Comparison of ENCODE assay signal across 8 cellular contexts in genomic region chr12:124767075-124767821, GRCh38.
DNase-seq lines count a peak whose midpoint lies in the region; ATAC-seq and TF ChIP-seq lines count a peak whose summit lies in the region.

No MANE protein-coding gene starts in this region.

- H3K4me3 ChIP-seq in lower leg skin (ENCODE audit: low read depth, poor library complexity, severe bottlenecking): no peak overlapping the region

- peak; percentile 46 for DNase-seq in A172 (ENCODE audit: low spot score)
- peak; percentile 85 for DNase-seq in NCI-H2227 (lab: John Stamatoyannopoulos, UW; ENCODE audit: unreplicated experiment)
- DNase-seq in activated CD4-positive, alpha-beta T cell treated with anti-CD3 and anti-CD28 coated beads for 24 hours (ENCODE audit: low read depth in 2 of 2): peak; percentile 76 to 80
- DNase-seq in cerebellum (ENCODE audit: low spot score): peak; percentile 84
- peak; percentile 69 to 96 for DNase-seq in lower leg skin (ENCODE audit: low spot score in 2 of 2)
- DNase-seq in stimulated activated CD4-positive, alpha-beta T cell treated with anti-CD3 and anti-CD28 coated beads, TNF-alpha, amount 100 ng/mL, for 48 hours (ENCODE audit: low read depth in 3 of 3): peak; percentile 63 to 77 (median 70)

- no peak for TF ChIP-seq POLR2A in lower leg skin (IDR thresholded peaks at IDR 0.05)

- ATAC-seq in GM18498 (IDR thresholded peaks at IDR 0.05; ENCODE audit: unreplicated experiment): peak; percentile 63
- peak; percentile 55 for ATAC-seq in HG02943 (IDR thresholded peaks at IDR 0.05; ENCODE audit: low read depth, unreplicated experiment)

- WGBS in lower leg skin, 2 donors: 26 to 30% methylated on average over 19 to 20 of the region's 20 CpGs

- intact Hi-C loops in lower leg skin (cut with DNase I; ENCODE audit: low total_unique reads): loop anchor here (10.0 kb wide), 2 partner anchors 202 to 422 kb away; partner anchors contain the start of gene NCOR2

- TF ChIP-seq CTCF in lower leg skin (IDR thresholded peaks at IDR 0.05): peak in 1 of 3 donors; percentile 95
